8 cellular contexts compared by ENCODE assay signal in the genomic region with DNA sequence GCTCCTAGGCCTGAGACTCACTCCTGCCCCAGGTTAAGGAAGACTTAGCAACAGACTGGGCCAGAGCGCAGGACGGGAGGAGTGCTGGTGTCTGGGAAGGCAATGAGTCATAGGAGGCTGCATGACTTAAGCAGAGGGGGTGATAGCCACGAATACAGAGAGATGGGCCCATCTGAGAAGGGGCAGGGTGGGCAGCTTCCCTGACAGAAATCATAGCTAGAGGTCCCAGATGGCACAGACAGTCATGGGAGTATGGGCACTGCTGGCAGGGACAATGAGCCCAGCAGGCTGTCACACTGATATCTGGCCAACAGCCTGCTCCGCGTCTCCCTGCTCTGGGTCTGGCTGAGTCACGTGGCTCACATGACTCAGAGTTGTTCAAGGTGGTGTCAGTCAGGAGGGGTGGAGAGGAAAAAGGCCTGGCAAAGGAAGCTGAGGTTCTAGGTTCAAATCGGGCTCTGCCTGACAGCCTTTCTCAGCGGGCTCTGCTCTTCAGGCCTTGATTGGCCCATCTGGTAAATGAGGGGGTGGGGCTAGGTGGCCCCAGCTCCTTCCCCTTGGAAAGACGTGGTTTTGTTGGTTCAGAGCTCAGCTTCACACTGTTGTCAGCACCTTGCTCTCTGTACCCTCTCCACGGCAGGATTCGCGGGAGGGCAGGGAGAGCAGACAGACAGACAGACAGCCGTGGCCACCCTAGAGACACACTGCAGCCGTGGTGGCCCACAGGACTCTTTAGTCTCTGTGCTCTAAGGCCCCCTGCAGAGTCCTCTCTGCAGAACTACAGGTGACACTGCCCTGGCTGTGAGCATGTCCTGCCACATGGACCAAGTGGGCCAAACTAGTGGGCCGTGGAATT.
DNase-seq lines count a peak whose midpoint lies in the region; ATAC-seq and TF ChIP-seq lines count a peak whose summit lies in the region.

No MANE protein-coding gene starts in this region.

- TF ChIP-seq CTCF in fibroblast of mammary gland (conservative IDR thresholded peaks at IDR 0.05; ENCODE audit: control insufficient read depth, insufficient read depth, low read depth, low read length): no peak

- ATAC-seq in GM21367 (IDR thresholded peaks at IDR 0.05; ENCODE audit: unreplicated experiment) (no peak), GM21825 (IDR thresholded peaks at IDR 0.05; ENCODE audit: unreplicated experiment) (no peak)

- no peak overlapping the region for H3K4me3 ChIP-seq in fibroblast of mammary gland (ENCODE audit: control insufficient read depth, low read depth, low read length)

- peak; percentile 27 for DNase-seq in NCI-H2029 (lab: John Stamatoyannopoulos, UW)
- no peak for DNase-seq in NCI-H2029 treated with DMSO at 0.1 percent for 48 hours (lab: John Stamatoyannopoulos, UW)
- DNase-seq in SW 1271 (lab: John Stamatoyannopoulos, UW): peak; percentile 36 to 90
- peak; percentile 98 for DNase-seq in fibroblast of mammary gland (ENCODE audit: low read depth)
- DNase-seq in non-pigmented ciliary epithelial cell (ENCODE audit: low read depth): peak; percentile 95
- DNase-seq in NCI-H1930 (lab: John Stamatoyannopoulos, UW): no peak

Comparison
In these comparisons a context has a peak if more than half of its experiments do, and no peak if none do; other contexts are left out.
1. DNase-seq: peak in NCI-H2029 (single experiment), SW 1271 (2 of 2), fibroblast of mammary gland (single experiment) and non-pigmented ciliary epithelial cell (single experiment); none in NCI-H2029 treated with DMSO at 0.1 percent for 48 hours (single experiment) and NCI-H1930 (0 of 2).